15 cellular contexts compared by ENCODE assay signal in genomic region chr3:173467501-173467900, GRCh38.
"Had no signal": no experiment of that assay in that cellular context is flagged by ENCODE, and none has a peak within 500 bp of the region (broad histone marks: within the 10 kb centered on the region; RNA-seq: fewer than 3 reads in every experiment).

No MANE protein-coding gene starts in this region.

- H3K36me3 ChIP-seq: ovary, right lobe of liver, suprapubic skin had no signal

- ATAC-seq: activated CD8-positive, alpha-beta T cell treated with anti-CD3 and anti-CD28 coated beads for 36 hours; naive thymus-derived CD8-positive, alpha-beta T cell; right lobe of liver had no signal

- H3K9me3 ChIP-seq: ovary, right lobe of liver, suprapubic skin, transverse colon had no signal

- DNase-seq: activated CD4-positive, alpha-beta T cell treated with anti-CD3 and anti-CD28 coated beads, Interleukin-2, amount 10 ng/mL, durations not matched to agents 24 days and 14 days; activated CD8-positive, alpha-beta T cell treated with anti-CD3 and anti-CD28 coated beads for 36 hours; activated naive CD4-positive, alpha-beta T cell treated with anti-CD3 and anti-CD28 coated beads for 36 hours; activated T-cell treated with anti-CD3 and anti-CD28 coated beads, Interleukin-2, amount 50 U/mL, for 24 hours; aorta; naive thymus-derived CD8-positive, alpha-beta T cell; ovary; right lobe of liver; small intestine; stimulated activated CD4-positive, alpha-beta T cell treated with anti-CD3 and anti-CD28 coated beads, Interleukin-15, amount 100 ng/mL, for 24 hours; stimulated activated CD4-positive, alpha-beta T cell treated with anti-CD3 and anti-CD28 coated beads, Interleukin-2, amount 100 ng/mL, for 48 hours; T1000; transverse colon had no signal

- H3K27ac ChIP-seq: coronary artery, ovary, right lobe of liver, suprapubic skin, transverse colon had no signal

- H3K4me3 ChIP-seq: coronary artery, ovary, right lobe of liver, suprapubic skin, transverse colon had no signal

- H3K4me1 ChIP-seq: right lobe of liver, suprapubic skin, transverse colon had no signal

- H3K27me3 ChIP-seq: ovary, right lobe of liver, suprapubic skin, transverse colon had no signal
